1 cellular context compared by ENCODE assay signal in the genomic region with DNA sequence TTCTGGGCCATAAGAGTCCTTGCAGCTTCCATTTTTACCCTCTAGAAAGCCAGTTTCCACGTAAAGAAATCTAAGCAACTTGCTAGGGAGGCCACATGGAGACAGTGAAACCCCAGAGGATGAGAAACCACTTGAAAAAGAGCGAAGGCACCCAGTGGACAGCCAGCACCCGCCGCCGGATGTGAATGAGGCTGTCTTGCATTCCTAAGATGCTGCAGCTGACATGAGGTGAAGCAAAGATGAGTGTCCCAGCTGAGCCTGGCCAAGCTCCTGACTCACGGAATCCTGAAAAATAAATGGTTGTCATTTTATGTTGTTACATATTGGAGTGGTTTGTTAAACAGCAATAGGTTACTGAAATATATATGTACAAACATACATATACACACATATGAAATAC.
TF ChIP-seq lines count a peak whose summit lies in the region.

No MANE protein-coding gene starts in this region.

TF ChIP-seq in K562, 482 proteins besides CTCF, POLR2A, EP300 and RAD21 (continued from another document):
- TF ChIP-seq ZNF318 (IDR thresholded peaks at IDR 0.05; ENCODE audit: borderline replicate concordance in 1 of 2, low read depth in 1 of 2) (no peak), SPI1 (IDR thresholded peaks at IDR 0.05; ENCODE audit: borderline replicate concordance, low read depth, low read length) (no peak), FOXJ2 (tag; IDR thresholded peaks at IDR 0.05) (no peak)
TF ChIP-seq in K562: peak in this region for 0.
